In the genomic region with DNA sequence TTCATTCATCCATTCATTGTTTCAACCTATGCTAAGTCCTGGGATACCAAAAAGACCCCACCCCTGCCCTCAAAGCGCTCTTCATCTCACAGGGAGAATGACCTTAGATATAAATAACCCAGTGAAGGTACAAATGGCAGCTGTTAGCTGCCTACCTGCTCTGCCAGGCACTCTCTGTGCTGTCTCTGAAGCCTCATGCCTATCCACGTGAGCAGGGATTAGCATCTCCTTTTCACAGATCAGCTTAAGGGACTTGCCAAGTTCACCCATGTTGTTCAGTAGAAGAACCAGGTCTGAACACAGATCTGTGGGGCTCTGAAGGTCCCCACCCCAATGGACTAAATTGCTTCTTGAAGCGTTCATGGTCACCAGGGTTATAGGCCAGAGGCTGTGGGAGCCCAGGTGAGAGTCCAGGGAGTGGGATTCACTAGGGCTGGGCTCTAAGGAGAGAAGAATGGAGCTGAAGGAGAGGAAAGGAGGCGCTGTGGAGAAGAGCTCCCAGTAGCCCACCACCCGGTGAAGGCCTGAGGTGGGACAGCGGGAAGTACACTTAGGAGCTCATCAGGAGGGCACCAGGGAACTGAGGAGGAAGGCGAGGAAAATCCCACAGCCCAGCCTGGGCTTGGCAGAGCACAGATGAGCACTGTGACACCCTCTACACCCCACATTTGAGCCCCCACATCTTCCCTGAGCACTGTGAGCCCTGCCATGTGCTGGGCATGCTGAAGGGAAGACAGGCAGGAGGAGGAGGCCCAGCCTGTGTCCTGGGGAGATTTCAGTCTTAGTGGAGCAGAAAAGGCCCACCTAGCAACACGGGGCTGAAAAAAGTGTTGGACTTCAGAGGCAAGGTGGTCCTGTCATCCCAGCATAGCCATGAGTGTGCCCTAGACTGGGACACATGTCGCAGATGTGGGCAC, we compare ENCODE assay signal across 22 cellular contexts. TPM values are rescaled to one million over a fixed set of nuclear protein-coding genes. Genes with fewer than 3 reads are reported as not detected.
DNase-seq lines count a peak whose midpoint lies in the region; ATAC-seq, FAIRE-seq and TF ChIP-seq lines count a peak whose summit lies in the region.
"Had no signal": no experiment of that assay in that cellular context is flagged by ENCODE, and none has a peak within 500 bp of the region (broad histone marks: within the 10 kb centered on the region; RNA-seq: fewer than 3 reads in every experiment).

No MANE protein-coding gene starts in this region.

- DNase-seq in D341Med (ENCODE audit: low spot score) (peak; percentile 31), NCI-H82 (lab: John Stamatoyannopoulos, UW) (peak; percentile 77), H1 (ENCODE audit: low read depth in 1 of 2, low spot score in 2 of 2) (peak in 1 of 2 experiments; percentile 32), osteocyte (ENCODE audit: extremely low spot score, unreplicated experiment) (peak; percentile 57), GM23338 (ENCODE audit: low spot score) (no peak), BE2C (no peak), T-helper 9 cell (no peak)
- DNase-seq: CD4-positive, alpha-beta memory T cell; GM23248; NCI-H1092; NCI-H187 treated with DMSO at 0.1 percent for 48 hours; RPMI8226; SHP77 treated with DMSO at 0.1 percent for 48 hours had no signal

- H3K36me3 Mint-ChIP-seq in osteocyte (ENCODE audit: unreplicated experiment) (no peaks in the 10 kb centered on the region), GM23338 (ENCODE audit: low read depth) (peaks cover 4% of the 10 kb centered on the region; the same call in 2 of the 3 replicates)
- H3K36me3 Mint-ChIP-seq: CD4-positive, alpha-beta memory T cell had no signal

- no peak overlapping the region for H2BK120ac ChIP-seq in H1 (replicated peaks; ENCODE audit: low read depth, low read length)

- H3K4me1 Mint-ChIP-seq in osteocyte (ENCODE audit: unreplicated experiment) (no peaks in the 10 kb centered on the region), GM23338 (peaks cover 23% of the 10 kb centered on the region)
- H3K4me1 Mint-ChIP-seq: CD4-positive, alpha-beta memory T cell had no signal

- POLR2A ChIA-PET in H1 (lab: Charles Lee; ENCODE audit: partially characterized antibody): no interaction called here

- H3K9me3 ChIP-seq in H1 (ENCODE audit: insufficient read depth in 2 of 2, low read depth in 1 of 2, low read length in 1 of 2) (no peaks in the 10 kb centered on the region), BE2C (no peaks in the 10 kb centered on the region)
- H3K9me3 ChIP-seq: BLaER1, Caco-2 had no signal

- TF ChIP-seq CTCF in H1 (IDR thresholded peaks at IDR 0.05; ENCODE audit: control extremely low read depth in 1 of 3, insufficient read depth in 1 of 3, low read depth in 1 of 3, low read length in 3 of 3): no peak
- TF ChIP-seq CTCF in osteocyte (IDR thresholded peaks at IDR 0.05): no peak
- TF ChIP-seq CTCF in GM23338 (conservative IDR thresholded peaks at IDR 0.05; ENCODE audit: low read depth in 2 of 2): no peak
- TF ChIP-seq CTCF in BE2C (IDR thresholded peaks at IDR 0.05; ENCODE audit: low read depth, low read length): no peak

- H3K9me3 Mint-ChIP-seq in osteocyte (ENCODE audit: unreplicated experiment) (no peaks in the 10 kb centered on the region), GM23338 (no peaks in the 10 kb centered on the region)
- H3K9me3 Mint-ChIP-seq: CD4-positive, alpha-beta memory T cell had no signal

- no peak for FAIRE-seq in H1 (lab: Jason Lieb, UNC)

- H4K8ac ChIP-seq in H1 (ENCODE audit: extremely low read depth, insufficient read depth, low read length): peak overlapping the region; percentile 26; the same call in 1 of the 2 replicates

- H3K14ac ChIP-seq in H1 (ENCODE audit: insufficient read length): no peak overlapping the region

- H3K27ac ChIP-seq in H1 (ENCODE audit: low read depth, low read length) (no peak overlapping the region), GM23338 (ENCODE audit: low read depth) (no peak overlapping the region)
- H3K27ac ChIP-seq: BLaER1, GM23248, PC-9, SK-N-MC had no signal

- no peak overlapping the region for H4K91ac ChIP-seq in H1 (replicated peaks; ENCODE audit: insufficient read length, low read length)

- 0 out of 2 replicates have a peak, but pooled peaks cover 3% of the 10 kb centered on the region for H3K9me2 ChIP-seq in GM23338 (ENCODE audit: insufficient read depth)

- H3K4me2 ChIP-seq in H1 (ENCODE audit: insufficient read depth in 1 of 2, low read depth in 2 of 2, low read length in 2 of 2) (no peak overlapping the region), GM23338 (no peak overlapping the region)
- H3K4me2 ChIP-seq: BLaER1, PC-9 had no signal

- no peaks in the 10 kb centered on the region for H3K36me3 ChIP-seq in H1 (ENCODE audit: control insufficient read depth in 2 of 4, insufficient read depth in 4 of 4, low read length in 3 of 4)
- H3K36me3 ChIP-seq in GM23338 (ENCODE audit: insufficient read depth): no peaks in the 10 kb centered on the region
- H3K36me3 ChIP-seq in BE2C: peaks cover 27% of the 10 kb centered on the region
- H3K36me3 ChIP-seq: BLaER1 had no signal

- H2BK12ac ChIP-seq in H1 (ENCODE audit: low read depth, low read length): 0 out of 2 replicates have a peak overlapping the region, but pooled peaks have one; percentile 54

- H3K9ac ChIP-seq in H1 (replicated peaks in 1 of 4; ENCODE audit: extremely low read depth in 1 of 4, low read depth in 3 of 4, low read length in 3 of 4): no peak overlapping the region
- H3K9ac ChIP-seq: BLaER1, GM23248 had no signal

- 0 out of 2 replicates have a peak overlapping the region, but pooled peaks have one; percentile 0 for H2BK15ac ChIP-seq in H1 (ENCODE audit: low read length)

- CTCF ChIA-PET in H1 (lab: Charles Lee; ENCODE audit: partially characterized antibody): interaction anchor here (0.5 to 8.5 kb wide), 27 partner anchors 9 to 423 kb away, joined by 3 to 95 read pairs (median 4); a partner anchor contains a TSS

- no peak overlapping the region for H2BK20ac ChIP-seq in H1 (ENCODE audit: low read length)

- H2AK5ac ChIP-seq in H1 (ENCODE audit: low read depth, low read length): no peak overlapping the region

- peaks cover 0 to 5% (median 3%) of the 10 kb centered on the region in 4 experiments; a peak in 4 of 7 replicates for H3K4me1 ChIP-seq in H1 (replicated peaks in 1 of 4; ENCODE audit: control insufficient read depth in 3 of 4, insufficient read depth in 4 of 4, low read length in 3 of 4)
- peaks cover 14% of the 10 kb centered on the region for H3K4me1 ChIP-seq in GM23338 (ENCODE audit: insufficient read depth)
- H3K4me1 ChIP-seq in BE2C: peaks cover 6% of the 10 kb centered on the region; the same call in 1 of the 2 replicates
- H3K4me1 ChIP-seq: BLaER1, Caco-2 had no signal

- H3K4me3 ChIP-seq in H1 (ENCODE audit: extremely low read depth in 1 of 4, insufficient read depth in 2 of 4, low read depth in 3 of 4, low read length in 4 of 4): no peak overlapping the region
- H3K4me3 ChIP-seq in GM23338: no peak overlapping the region
- no peak overlapping the region for H3K4me3 ChIP-seq in BE2C (ENCODE audit: low read depth, low read length)
- H3K4me3 ChIP-seq: BLaER1, GM23248, PC-9, SK-N-MC had no signal

- no peaks in the 10 kb centered on the region for H3K23me2 ChIP-seq in H1 (ENCODE audit: low read depth, low read length)

- H4K20me1 ChIP-seq in H1 (replicated peaks in 1 of 2; ENCODE audit: control insufficient read depth in 1 of 2, insufficient read depth in 2 of 2, low read length in 2 of 2) (no peaks in the 10 kb centered on the region), GM23338 (replicated peaks; ENCODE audit: insufficient read depth) (no peaks in the 10 kb centered on the region)
- H4K20me1 ChIP-seq: BLaER1 had no signal

- H4K5ac ChIP-seq in H1 (ENCODE audit: insufficient read length, low read depth, low read length): no peak overlapping the region

- H2AFZ ChIP-seq in H1 (ENCODE audit: low read length): no peak overlapping the region
- H2AFZ ChIP-seq in GM23338: no peak overlapping the region
- H2AFZ ChIP-seq: GM23248, PC-9 had no signal

- no peak for TF ChIP-seq POLR2A in H1 (IDR thresholded peaks at IDR 0.05; ENCODE audit: control extremely low read depth in 1 of 2, low read depth in 2 of 2, low read length in 2 of 2)

- no peak for ATAC-seq in GM23338
- no peak for ATAC-seq in HG03175 (IDR thresholded peaks at IDR 0.05; ENCODE audit: unreplicated experiment)

- H3K4me3 Mint-ChIP-seq in osteocyte (ENCODE audit: unreplicated experiment): no peak overlapping the region
- H3K4me3 Mint-ChIP-seq in GM23338: no peak overlapping the region
- H3K4me3 Mint-ChIP-seq: CD4-positive, alpha-beta memory T cell had no signal

- no peaks in the 10 kb centered on the region for H3K79me1 ChIP-seq in H1 (ENCODE audit: low read depth, low read length)

- no peaks in the 10 kb centered on the region for H3K79me2 ChIP-seq in H1 (ENCODE audit: control insufficient read depth in 1 of 2, insufficient read depth in 2 of 2, low read length in 2 of 2)
- no peaks in the 10 kb centered on the region for H3K79me2 ChIP-seq in GM23338 (replicated peaks; ENCODE audit: insufficient read depth)

- peaks cover 7% of the 10 kb centered on the region for H3K27me3 Mint-ChIP-seq in osteocyte (ENCODE audit: unreplicated experiment)
- peaks cover 17% of the 10 kb centered on the region for H3K27me3 Mint-ChIP-seq in GM23338 (ENCODE audit: insufficient read depth, low read depth, poor library complexity)

- H3K18ac ChIP-seq in H1 (ENCODE audit: extremely low read depth, low read length): no peak overlapping the region

- H3K4ac ChIP-seq in H1 (replicated peaks; ENCODE audit: insufficient read length, low read depth, low read length): peak overlapping the region; percentile 25

- H3K56ac ChIP-seq in H1 (replicated peaks; ENCODE audit: insufficient read length, low read depth, low read length): no peak overlapping the region

- TF ChIP-seq RAD21 in H1 (IDR thresholded peaks at IDR 0.05 in 1 of 2, conservative IDR thresholded peaks at IDR 0.05 in 1 of 2; ENCODE audit: low read depth in 2 of 2, low read length in 2 of 2): no peak

- H2BK5ac ChIP-seq in H1 (ENCODE audit: low read depth, low read length): no peak overlapping the region

- H3K23ac ChIP-seq in H1 (ENCODE audit: insufficient read length): no peak overlapping the region

- 86% methylated on average over 9 of the region's 9 CpGs; no CpG with 5 or more reads in 1 of the 2 experiments for WGBS in H1 (ENCODE audit: extremely low coverage in 1 of 2, insufficient coverage in 1 of 2, insufficient read length in 1 of 2, insufficient replicate concordance in 2 of 2, low coverage in 1 of 2, low lambda C conversion rate in 2 of 2, missing lambda C conversion rate in 1 of 2), 2 experiments

- no peaks in the 10 kb centered on the region for H3F3A ChIP-seq in GM23338 (replicated peaks; ENCODE audit: low read depth)

- H3K27me3 ChIP-seq in H1 (replicated peaks in 1 of 4; ENCODE audit: control insufficient read depth in 3 of 4, extremely low read depth in 1 of 4, insufficient read depth in 3 of 4, low read length in 3 of 4) (no peaks in the 10 kb centered on the region; a peak in 3 of 7 replicates), GM23338 (ENCODE audit: insufficient read depth) (0 out of 2 replicates have a peak, but pooled peaks cover 3% of the 10 kb centered on the region), BE2C (no peaks in the 10 kb centered on the region)
- H3K27me3 ChIP-seq: BLaER1 had no signal

- TF ChIP-seq EP300 in H1 (IDR thresholded peaks at IDR 0.05; ENCODE audit: borderline replicate concordance in 1 of 2, low read depth in 2 of 2, low read length in 2 of 2): no peak

- H3K27ac Mint-ChIP-seq in osteocyte (ENCODE audit: unreplicated experiment) (no peak overlapping the region), GM23338 (no peak overlapping the region; the same call in 1 of the 2 replicates)
- H3K27ac Mint-ChIP-seq: CD4-positive, alpha-beta memory T cell had no signal

RNA-seq across cellular contexts. Expression of a gene that starts 20.4 kb away (rescaled TPM):
- total RNA-seq in H1 (2021; fragmentation: NEBNext Ultra II Directional; extraction: Animal tissue kit (Norgen Biotek cat#: 25700)): 47.8 and 56.6 TPM in 2 replicates
- polyA plus RNA-seq in H1 (2011; rRNA removed): 54.5 and 79.4 TPM in 2 replicates
- 84.5 TPM for polyA plus RNA-seq in H1 (2011; cell fraction: cytosol; rRNA removed)
- polyA plus RNA-seq in H1 (2011; cell fraction: nucleus; rRNA removed): 34.5 TPM
- 57.6 to 87.8 TPM (median 79.2 TPM) in 4 replicates for polyA plus RNA-seq in H1 (2012, experiment 1 of 2)
- 41.5 TPM for polyA plus RNA-seq in H1 (2012, experiment 2 of 2)
- 44.4 TPM for polyA plus RNA-seq in H1 (2013, experiment 1 of 2)
- polyA plus RNA-seq in H1 (2013, experiment 2 of 2): 47.2 TPM
- polyA minus RNA-seq in H1 (2011; rRNA and poly(A)+ RNA removed): 24.6 and 35.3 TPM in 2 replicates
- 8.4 TPM for polyA minus RNA-seq in H1 (2011; cell fraction: cytosol; rRNA and poly(A)+ RNA removed)
- polyA minus RNA-seq in H1 (2011; cell fraction: nucleus; rRNA and poly(A)+ RNA removed): 14.8 TPM
- 6.4 and 7.3 TPM in 2 replicates for total RNA-seq in osteocyte
- total RNA-seq in GM23338 (2014; rRNA removed; shearing (Covaris generic)): 18.0 and 18.5 TPM in 2 replicates
- 112 and 113 TPM in 2 replicates for polyA plus RNA-seq in GM23338 (2016; fragmentation: Nextera tagmentation; extraction: Ambion mirVana)
- 736 TPM for polyA plus RNA-seq in BE2C (2012; ENCODE audit: insufficient read depth, insufficient read length, low read depth)
- total RNA-seq: CD4-positive, alpha-beta memory T cell; G401; GM23248; LHCN-M2; NCI-H460 had no signal
- polyA plus RNA-seq: CD4-positive, alpha-beta memory T cell had no signal

RNA-seq across cellular contexts. Expression of a gene that starts 42.9 kb away (rescaled TPM):
- not detected in 2 replicates for total RNA-seq in H1 (2021; fragmentation: NEBNext Ultra II Directional; extraction: Animal tissue kit (Norgen Biotek cat#: 25700))
- not detected in 2 replicates for polyA plus RNA-seq in H1 (2011; rRNA removed)
- polyA plus RNA-seq in H1 (2011; cell fraction: cytosol; rRNA removed): not detected
- not detected for polyA plus RNA-seq in H1 (2011; cell fraction: nucleus; rRNA removed)
- 0.27 TPM in 1 of 4 replicates, not detected in the others for polyA plus RNA-seq in H1 (2012, experiment 1 of 2)
- not detected for polyA plus RNA-seq in H1 (2012, experiment 2 of 2)
- not detected for polyA plus RNA-seq in H1 (2013, experiment 1 of 2)
- not detected for polyA plus RNA-seq in H1 (2013, experiment 2 of 2)
- polyA minus RNA-seq in H1 (2011; rRNA and poly(A)+ RNA removed): not detected in 2 replicates
- polyA minus RNA-seq in H1 (2011; cell fraction: cytosol; rRNA and poly(A)+ RNA removed): not detected
- polyA minus RNA-seq in H1 (2011; cell fraction: nucleus; rRNA and poly(A)+ RNA removed): not detected
- not detected in 2 replicates for total RNA-seq in osteocyte
- total RNA-seq in GM23338 (2014; rRNA removed; shearing (Covaris generic)): not detected in 2 replicates
- polyA plus RNA-seq in GM23338 (2016; fragmentation: Nextera tagmentation; extraction: Ambion mirVana): not detected in 2 replicates
- not detected for polyA plus RNA-seq in BE2C (2012; ENCODE audit: insufficient read depth, insufficient read length, low read depth)
- total RNA-seq: A673; CD4-positive, alpha-beta memory T cell; G401; GM23248; LHCN-M2; NCI-H460; PC-9 had no signal
- polyA plus RNA-seq: CD4-positive, alpha-beta memory T cell; GM23248 had no signal

Comparison
In these comparisons a context has a peak if more than half of its experiments do, and no peak if none do; other contexts are left out.
1. DNase-seq: peak in D341Med (single experiment), NCI-H82 (single experiment) and osteocyte (single experiment); none in GM23338 (single experiment), BE2C (single experiment) and T-helper 9 cell (single experiment).